In genomic region chrX:93344287-93344686, GRCh38 we compare ENCODE assay signal across 3 cellular contexts.
A peak's percentile ranks its signal among the peaks of the same experiment; 100 is the strongest.
DNase-seq lines count a peak whose midpoint lies in the region; FAIRE-seq and TF ChIP-seq lines count a peak whose summit lies in the region.
"Not testable (repeated sequence)": the region's sequence is repeated elsewhere in the genome, so short reads cannot be mapped to it uniquely, and the experiment has no call there.

No MANE protein-coding gene starts in this region.

- not testable (repeated sequence) for H3K4me3 ChIP-seq in HEK293 (ENCODE audit: low read depth, low read length); astrocyte (ENCODE audit: insufficient read depth, low read depth, low read length); kidney (ENCODE audit: low read length in 2 of 2)

- H3K9me3 ChIP-seq in HEK293 (ENCODE audit: control insufficient read depth, insufficient read depth, low read depth, low read length); astrocyte (ENCODE audit: insufficient read depth, low read depth, low read length); kidney (ENCODE audit: control insufficient read depth in 1 of 2, low read length in 2 of 2): not testable (repeated sequence)

- H3K27ac ChIP-seq in HEK293 (ENCODE audit: extremely low read depth, low read depth, low read length); astrocyte (ENCODE audit: low read depth, low read length); kidney (ENCODE audit: low read depth in 2 of 2, low read length in 2 of 2): not testable (repeated sequence)

- intact Hi-C loops in kidney (cut with DNase I) = not testable (repeated sequence)

- not testable (repeated sequence) for H3K36me3 ChIP-seq in HEK293 (ENCODE audit: control insufficient read depth in 2 of 2, insufficient read depth in 1 of 2, low read length in 2 of 2); astrocyte (ENCODE audit: insufficient read depth, low read length); kidney (ENCODE audit: control insufficient read depth in 1 of 2, insufficient read depth in 2 of 2, low read length in 2 of 2)

- H3K4me3 Mint-ChIP-seq in astrocyte (ENCODE audit: unreplicated experiment) = not testable (repeated sequence)

- not testable (repeated sequence) for H3K27me3 Mint-ChIP-seq in astrocyte (ENCODE audit: low read depth, unreplicated experiment)

- H3K79me2 ChIP-seq in astrocyte (ENCODE audit: insufficient read depth, low read length) = not testable (repeated sequence)

- not testable (repeated sequence) for H3K4me1 ChIP-seq in HEK293 (ENCODE audit: control insufficient read depth, insufficient read depth, low read length); astrocyte (ENCODE audit: insufficient read depth, low read length); kidney (ENCODE audit: control insufficient read depth in 1 of 2, insufficient read depth in 1 of 2, low read depth in 1 of 2, low read length in 2 of 2)

- POLR2A ChIA-PET in HEK293 (lab: Yijun Ruan, JAX) = not testable (repeated sequence)

- FAIRE-seq in astrocyte (lab: Jason Lieb, UNC) (peak; percentile 98), kidney (lab: Jason Lieb, UNC) (peak; percentile 76)

- H3K27ac Mint-ChIP-seq in astrocyte (ENCODE audit: unreplicated experiment) = not testable (repeated sequence)

- not testable (repeated sequence) for H3K36me3 Mint-ChIP-seq in astrocyte (ENCODE audit: low read depth, unreplicated experiment)

- H4K20me1 ChIP-seq in astrocyte (ENCODE audit: insufficient read depth, low read length) = not testable (repeated sequence)

- not testable (repeated sequence) for H3K9ac ChIP-seq in astrocyte (ENCODE audit: low read length); kidney (ENCODE audit: low read length in 2 of 2)

- not testable (repeated sequence) for H3K4me1 Mint-ChIP-seq in astrocyte (ENCODE audit: low read depth, unreplicated experiment)

- not testable (repeated sequence) for H3K9me3 Mint-ChIP-seq in astrocyte (ENCODE audit: unreplicated experiment)

- CTCF ChIA-PET in HEK293 (lab: Yijun Ruan, JAX) = interaction anchor here (0.9 kb wide), 1 partner anchor 34 kb away, joined by 3 read pairs; no protein-coding TSS in a partner anchor

- H2AFZ ChIP-seq in astrocyte (ENCODE audit: low read depth, low read length) = not testable (repeated sequence)

- DNase-seq in astrocyte (ENCODE audit: low read depth); kidney: not testable (repeated sequence)

- H3K4me2 ChIP-seq in astrocyte (ENCODE audit: low read length) = not testable (repeated sequence)

- TF ChIP-seq CTCF in HEK293 (tag by site-specific recombination; IDR thresholded peaks at IDR 0.05); astrocyte (IDR thresholded peaks at IDR 0.05; ENCODE audit: insufficient read depth, low read depth, low read length); kidney (IDR thresholded peaks at IDR 0.05; ENCODE audit: borderline replicate concordance, extremely low read depth, insufficient read depth): not testable (repeated sequence)

- H3K27me3 ChIP-seq in astrocyte (ENCODE audit: insufficient read depth, low read length) = not testable (repeated sequence)

TF ChIP-seq in HEK293, 187 proteins besides CTCF, POLR2A, EP300 and RAD21 (continues in another document):
- TF ChIP-seq ZNF518A (tag by site-specific recombination; conservative IDR thresholded peaks at IDR 0.05; ENCODE audit: low read depth) = peak; percentile 53; the same call in 1 of the 2 replicates
- TF ChIP-seq REST (tag by site-specific recombination; IDR thresholded peaks at IDR 0.05) = 0 out of 2 replicates have a peak, but pooled peaks have one; percentile 16
- TF ChIP-seq ZNF140 (tag by site-specific recombination; IDR thresholded peaks at IDR 0.05) = peak; percentile 44; the same call in 1 of the 2 replicates
- TF ChIP-seq ZBTB11 (tag by site-specific recombination; conservative IDR thresholded peaks at IDR 0.05; ENCODE audit: low read depth) = peak; percentile 62
- TF ChIP-seq ZNF510 (tag by site-specific recombination; IDR thresholded peaks at IDR 0.05; ENCODE audit: insufficient replicate concordance) = peak; percentile 7
- TF ChIP-seq ZNF623 (tag by site-specific recombination; IDR thresholded peaks at IDR 0.05) = peak; percentile 36; the same call in 1 of the 2 replicates
